In the genomic region with DNA sequence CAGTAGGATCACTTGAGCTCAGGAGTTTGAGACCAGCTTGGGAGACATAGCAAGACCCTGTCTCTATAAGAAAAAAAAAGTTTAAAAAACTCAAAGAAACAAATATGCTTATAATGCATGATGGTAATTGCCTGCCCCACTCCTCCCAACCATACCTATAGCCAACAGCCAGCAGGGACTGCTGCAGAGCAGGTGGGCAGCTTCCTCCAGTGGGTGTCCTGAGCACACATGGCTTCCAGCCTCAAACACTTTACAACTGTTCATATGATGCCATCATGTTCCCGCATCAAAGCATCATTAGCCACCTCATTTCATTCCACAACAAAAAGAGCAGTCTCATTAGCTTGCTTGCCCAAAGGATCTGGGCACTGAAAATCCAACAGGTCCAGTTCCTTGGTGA, we compare ENCODE assay signal across 28 cellular contexts.
"Had no signal": no experiment of that assay in that cellular context is flagged by ENCODE, and none has a peak within 500 bp of the region (broad histone marks: within the 10 kb centered on the region; RNA-seq: fewer than 3 reads in every experiment).

No MANE protein-coding gene starts in this region.

- H3K9me3 ChIP-seq: esophagus muscularis mucosa, gastroesophageal sphincter, suprapubic skin, transverse colon, uterus had no signal

- H3K36me3 Mint-ChIP-seq: activated naive CD8-positive, alpha-beta T cell; stimulated activated effector memory CD8-positive, alpha-beta T cell treated with anti-CD3 and anti-CD28 coated beads, Interleukin-12 subunit alpha, Interleukin-12 subunit beta, amount 100 ng/mL, for 72 hours had no signal

- H3K27me3 ChIP-seq: esophagus muscularis mucosa, gastroesophageal sphincter, suprapubic skin, transverse colon, uterus had no signal

- H3K4me1 ChIP-seq: gastroesophageal sphincter, uterus had no signal

- DNase-seq: activated CD4-positive, alpha-beta T cell treated with anti-CD3 and anti-CD28 coated beads, Interleukin-2, amount 10 ng/mL, durations not matched to agents 7 days and 5 days; activated CD4-positive, CD25-positive, alpha-beta regulatory T cell treated with anti-CD3 and anti-CD28 coated beads, Interleukin-2, amount 50 U/mL, for 72 hours; activated CD8-positive, alpha-beta memory T cell treated with anti-CD3 and anti-CD28 coated beads for 24 hours; activated CD8-positive, alpha-beta memory T cell treated with anti-CD3 and anti-CD28 coated beads, Interleukin-2, amount 50 U/mL, for 4 hours; activated naive CD4-positive, alpha-beta T cell; activated T-cell treated with anti-CD3 and anti-CD28 coated beads, Interleukin-2, amount 50 U/mL, for 4 hours; central memory CD4-positive, alpha-beta T cell; dermis blood vessel endothelial cell; effector CD8-positive, alpha-beta T cell; head of caudate nucleus; naive thymus-derived CD4-positive, alpha-beta T cell; occipital lobe; stimulated activated CD4-positive, alpha-beta T cell treated with anti-CD3 and anti-CD28 coated beads, Interleukin-2, amount 100 ng/mL, for 24 hours; transverse colon; uterus; WERI-Rb-1 had no signal

- FAIRE-seq: astrocyte, keratinocyte, small intestine, TTC549 had no signal

- H3K4me3 Mint-ChIP-seq: activated CD4-positive, alpha-beta T cell treated with anti-CD3 and anti-CD28 coated beads, Interleukin-2, amount 10 ng/mL, durations not matched to agents 7 days and 5 days; activated naive CD8-positive, alpha-beta T cell; activated T-cell treated with anti-CD3 and anti-CD28 coated beads, Interleukin-2, amount 50 U/mL, for 4 hours; neural crest cell had no signal

- H3K4me3 ChIP-seq: esophagus muscularis mucosa, gastroesophageal sphincter, suprapubic skin, transverse colon, uterus had no signal

- H3K27ac ChIP-seq: esophagus muscularis mucosa, gastroesophageal sphincter, suprapubic skin, uterus, WERI-Rb-1 had no signal

- ATAC-seq: gastroesophageal sphincter; naive thymus-derived CD4-positive, alpha-beta T cell; sciatic nerve had no signal

- H3K27me3 Mint-ChIP-seq: activated CD4-positive, alpha-beta T cell treated with anti-CD3 and anti-CD28 coated beads, Interleukin-2, amount 10 ng/mL, durations not matched to agents 7 days and 5 days; activated naive CD8-positive, alpha-beta T cell; stimulated activated naive CD8-positive, alpha-beta T cell treated with anti-CD3 and anti-CD28 coated beads, Interleukin-15, amount 100 ng/mL, for 72 hours had no signal

- H3K9me3 Mint-ChIP-seq: activated CD4-positive, alpha-beta T cell treated with anti-CD3 and anti-CD28 coated beads, Interleukin-2, amount 10 ng/mL, durations not matched to agents 7 days and 5 days; activated T-cell treated with anti-CD3 and anti-CD28 coated beads, Interleukin-2, amount 50 U/mL, for 4 hours; neural crest cell; stimulated activated effector memory CD8-positive, alpha-beta T cell treated with anti-CD3 and anti-CD28 coated beads, Interleukin-12 subunit alpha, Interleukin-12 subunit beta, amount 100 ng/mL, for 72 hours had no signal

- H3K36me3 ChIP-seq: gastroesophageal sphincter, suprapubic skin, transverse colon, uterus, WERI-Rb-1 had no signal

- H3K27ac Mint-ChIP-seq: activated CD4-positive, alpha-beta T cell treated with anti-CD3 and anti-CD28 coated beads, Interleukin-2, amount 10 ng/mL, durations not matched to agents 7 days and 5 days; activated naive CD8-positive, alpha-beta T cell; stimulated activated effector memory CD8-positive, alpha-beta T cell treated with anti-CD3 and anti-CD28 coated beads, Interleukin-12 subunit alpha, Interleukin-12 subunit beta, amount 100 ng/mL, for 72 hours had no signal
